8 cellular contexts compared by ENCODE assay signal in the genomic region with DNA sequence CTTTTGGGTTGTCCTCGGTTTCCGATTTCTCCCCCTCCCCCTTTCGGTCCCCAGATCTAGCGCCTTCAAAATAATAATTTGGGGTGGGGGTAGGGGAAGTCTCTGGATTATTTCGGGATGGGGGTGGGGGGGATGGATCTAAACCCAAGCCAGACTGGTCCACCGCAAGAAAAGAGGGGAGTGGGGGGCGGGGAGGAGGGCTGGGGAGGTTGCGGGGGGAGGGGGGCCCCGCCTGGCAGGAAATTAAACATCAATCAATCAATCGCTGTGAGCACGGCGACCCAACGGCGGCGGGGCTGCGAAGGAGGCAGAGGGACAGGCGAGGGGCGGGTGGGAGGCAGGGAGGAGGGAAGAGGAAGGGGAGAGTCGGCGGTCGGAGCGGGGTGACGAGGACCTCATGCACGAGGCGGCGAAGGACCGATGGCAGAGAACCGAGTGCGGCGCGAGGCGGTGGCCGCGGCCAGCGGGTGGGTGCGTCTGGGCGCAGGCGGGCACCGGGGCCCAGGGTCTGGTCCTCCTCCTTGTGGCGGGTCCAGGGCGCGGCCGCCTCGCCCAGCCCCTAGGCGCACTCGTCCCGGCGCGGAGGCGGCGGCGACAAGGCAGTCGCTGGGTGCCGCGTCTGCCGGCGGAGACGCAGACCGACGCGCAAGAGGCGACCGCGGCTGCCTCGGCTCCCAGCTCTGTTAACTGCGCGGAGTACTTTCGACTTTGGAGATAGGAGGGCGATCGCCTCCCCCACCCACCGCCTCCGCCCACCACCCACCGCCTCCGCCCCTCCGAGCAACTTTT. TPM values are rescaled to one million over a fixed set of nuclear protein-coding genes. Genes with fewer than 3 reads are reported as not detected.
DNase-seq lines count a peak whose midpoint lies in the region; TF ChIP-seq lines count a peak whose summit lies in the region.

No MANE protein-coding gene starts in this region.

- peaks cover 81% of the 10 kb centered on the region for H3K27me3 Mint-ChIP-seq in activated naive CD8-positive, alpha-beta T cell treated with anti-CD3 and anti-CD28 coated beads for 36 hours

- peak overlapping the region in 2 of 3 donors; percentile 86 to 91 for H3K9ac ChIP-seq in skeletal muscle tissue (ENCODE audit: low read depth in 1 of 3, low read length in 3 of 3)

- peak overlapping the region; percentile 70 for H3K4me3 Mint-ChIP-seq in activated naive CD8-positive, alpha-beta T cell treated with anti-CD3 and anti-CD28 coated beads for 36 hours

- peak overlapping the region; percentile 89 for H2AFZ ChIP-seq in hepatocyte

- no peaks in the 10 kb centered on the region for H3K9me3 ChIP-seq in hepatocyte (ENCODE audit: low read depth)
- H3K9me3 ChIP-seq in skeletal muscle tissue (ENCODE audit: control insufficient read depth in 3 of 3, low read length in 3 of 3): no peaks in the 10 kb centered on the region

- no peaks in the 10 kb centered on the region for H3K9me2 ChIP-seq in hepatocyte (replicated peaks; ENCODE audit: insufficient read depth)

- DNase-seq in DMS153 (lab: John Stamatoyannopoulos, UW): peak; percentile 32
- no peak for DNase-seq in DMS153 treated with DMSO at 0.1 percent for 48 hours (lab: John Stamatoyannopoulos, UW; ENCODE audit: unreplicated experiment)
- DNase-seq in HCEC 1CT: peak; percentile 57
- DNase-seq in NCI-H2171 treated with DMSO at 0.1 percent for 48 hours (lab: John Stamatoyannopoulos, UW): peak; percentile 48
- DNase-seq in activated naive CD8-positive, alpha-beta T cell treated with anti-CD3 and anti-CD28 coated beads for 36 hours: no peak
- peak; percentile 69 for DNase-seq in hepatocyte (ENCODE audit: low spot score)
- DNase-seq in medulla oblongata (ENCODE audit: extremely low spot score): no peak

- peaks cover 22% of the 10 kb centered on the region for H3K4me1 Mint-ChIP-seq in activated naive CD8-positive, alpha-beta T cell treated with anti-CD3 and anti-CD28 coated beads for 36 hours

- H3K9me3 Mint-ChIP-seq in activated naive CD8-positive, alpha-beta T cell treated with anti-CD3 and anti-CD28 coated beads for 36 hours: peaks cover 4% of the 10 kb centered on the region

- H3K36me3 ChIP-seq in hepatocyte (replicated peaks; ENCODE audit: insufficient read depth, low read depth) (no peaks in the 10 kb centered on the region), skeletal muscle tissue (ENCODE audit: control insufficient read depth in 3 of 3, insufficient read depth in 3 of 3, low read length in 3 of 3) (no peaks in the 10 kb centered on the region)

- no peaks in the 10 kb centered on the region for H4K20me1 ChIP-seq in hepatocyte (ENCODE audit: insufficient read depth, poor library complexity, severe bottlenecking)

- no peak for TF ChIP-seq CTCF in hepatocyte (IDR thresholded peaks at IDR 0.05; ENCODE audit: poor library complexity)

- WGBS in hepatocyte (ENCODE audit: low lambda C conversion rate, missing lambda C conversion rate): 0% methylated on average over 28 of the region's 75 CpGs

- H3K27ac Mint-ChIP-seq in activated naive CD8-positive, alpha-beta T cell treated with anti-CD3 and anti-CD28 coated beads for 36 hours: no peak overlapping the region

- H3K4me2 ChIP-seq in hepatocyte: peak overlapping the region; percentile 92

- H3K4me3 ChIP-seq in hepatocyte (peak overlapping the region; percentile 58), skeletal muscle tissue (ENCODE audit: low read length in 3 of 3) (peak overlapping the region; percentile 89 to 98 (median 90))

- H3K27ac ChIP-seq in hepatocyte (peak overlapping the region; percentile 75), skeletal muscle tissue (ENCODE audit: low read depth, low read length) (peak overlapping the region; percentile 56)

- peaks cover 10% of the 10 kb centered on the region for H3K4me1 ChIP-seq in hepatocyte (ENCODE audit: insufficient read depth)
- peaks cover 22 to 38% (median 22%) of the 10 kb centered on the region in 3 donors for H3K4me1 ChIP-seq in skeletal muscle tissue (ENCODE audit: control insufficient read depth in 3 of 3, insufficient read depth in 3 of 3, low read length in 3 of 3)

- peaks cover 62% of the 10 kb centered on the region for H3K27me3 ChIP-seq in hepatocyte
- H3K27me3 ChIP-seq in skeletal muscle tissue (ENCODE audit: control insufficient read depth in 3 of 3, insufficient read depth in 3 of 3, low read length in 3 of 3): peaks cover 44 to 59% (median 53%) of the 10 kb centered on the region in 3 donors

- no peaks in the 10 kb centered on the region for H3K36me3 Mint-ChIP-seq in activated naive CD8-positive, alpha-beta T cell treated with anti-CD3 and anti-CD28 coated beads for 36 hours

- peaks cover 4% of the 10 kb centered on the region for H3K79me2 ChIP-seq in hepatocyte

RNA-seq across cellular contexts. Expression of gene SATB2, which starts 0.5 kb away (rescaled TPM):
- under 1 TPM; 0.27 to 0.28 TPM for total RNA-seq in activated naive CD8-positive, alpha-beta T cell treated with anti-CD3 and anti-CD28 coated beads for 36 hours
- total RNA-seq in hepatocyte: 7.7 and 8.7 TPM in 2 replicates
- 1.9 and 2.7 TPM in 2 replicates for polyA plus RNA-seq in hepatocyte
- total RNA-seq in skeletal muscle tissue: 3.7 TPM

Comparison
In these comparisons a context has a peak if more than half of its experiments do, and no peak if none do; other contexts are left out.
1. DNase-seq: peak in DMS153 (single experiment), HCEC 1CT (single experiment), NCI-H2171 treated with DMSO at 0.1 percent for 48 hours (single experiment) and hepatocyte (single experiment); none in DMS153 treated with DMSO at 0.1 percent for 48 hours (single experiment), activated naive CD8-positive, alpha-beta T cell treated with anti-CD3 and anti-CD28 coated beads for 36 hours (single experiment) and medulla oblongata (single experiment).